In genomic region chr12:8282180-8282579, GRCh38 we compare ENCODE assay signal across 2 cellular contexts. TPM values are rescaled to one million over a fixed set of nuclear protein-coding genes. Genes with fewer than 3 reads are reported as not detected.
"Had no signal": no experiment of that assay in that cellular context is flagged by ENCODE, and none has a peak within 500 bp of the region (broad histone marks: within the 10 kb centered on the region; RNA-seq: fewer than 3 reads in every experiment).

No MANE protein-coding gene starts in this region.

RNA-seq across cellular contexts. Expression of gene FAM90A1, which starts 54.8 kb away (rescaled TPM):
- total RNA-seq: suprapubic skin, urinary bladder had no signal
